8 cellular contexts compared by ENCODE assay signal in the genomic region with DNA sequence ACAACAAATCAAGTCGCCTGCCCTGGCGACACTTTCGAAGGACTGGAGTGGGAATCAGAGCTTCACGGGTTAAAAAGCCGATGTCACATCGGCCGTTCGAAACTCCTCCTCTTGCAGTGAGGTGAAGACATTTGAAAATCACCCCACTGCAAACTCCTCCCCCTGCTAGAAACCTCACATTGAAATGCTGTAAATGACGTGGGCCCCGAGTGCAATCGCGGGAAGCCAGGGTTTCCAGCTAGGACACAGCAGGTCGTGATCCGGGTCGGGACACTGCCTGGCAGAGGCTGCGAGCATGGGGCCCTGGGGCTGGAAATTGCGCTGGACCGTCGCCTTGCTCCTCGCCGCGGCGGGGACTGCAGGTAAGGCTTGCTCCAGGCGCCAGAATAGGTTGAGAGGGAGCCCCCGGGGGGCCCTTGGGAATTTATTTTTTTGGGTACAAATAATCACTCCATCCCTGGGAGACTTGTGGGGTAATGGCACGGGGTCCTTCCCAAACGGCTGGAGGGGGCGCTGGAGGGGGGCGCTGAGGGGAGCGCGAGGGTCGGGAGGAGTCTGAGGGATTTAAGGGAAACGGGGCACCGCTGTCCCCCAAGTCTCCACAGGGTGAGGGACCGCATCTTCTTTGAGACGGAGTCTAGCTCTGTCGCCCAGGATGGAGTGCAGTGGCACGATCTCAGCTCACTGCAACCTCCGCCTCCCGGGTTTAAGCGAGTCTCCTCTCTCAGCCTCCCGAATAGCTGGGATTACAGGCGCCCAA. TPM values are rescaled to one million over a fixed set of nuclear protein-coding genes. Genes with fewer than 3 reads are reported as not detected.
DNase-seq lines count a peak whose midpoint lies in the region; ATAC-seq and TF ChIP-seq lines count a peak whose summit lies in the region.

A gene (plus strand): TSS at position 210 of the 760 bp plus-strand sequence. CDS start 86 bp downstream, at position 296.

- ATAC-seq in GM21717 (IDR thresholded peaks at IDR 0.05; ENCODE audit: unreplicated experiment), result no peak

- DNase-seq in GM03348 (ENCODE audit: low spot score), result peak; percentile 85
- peak; percentile 91 for DNase-seq in LNCaP clone FGC (ENCODE audit: low read depth)
- DNase-seq in activated T-helper 1 cell treated with anti-CD3 and anti-CD28 coated beads, Interleukin-2, amount 50 U/mL, for 16 hours (ENCODE audit: low read depth in 1 of 2, low spot score in 1 of 2), result peak; percentile 32 to 61
- DNase-seq in fibroblast of gingiva (ENCODE audit: low read depth), result peak; percentile 97
- DNase-seq in myocyte (ENCODE audit: low read depth), result peak; percentile 93
- DNase-seq in stimulated activated CD8-positive, alpha-beta memory T cell treated with anti-CD3 and anti-CD28 coated beads, Interleukin-7, amount 100 ng/mL, for 48 hours (ENCODE audit: extremely low read depth in 1 of 2, low read depth in 1 of 2), result peak; percentile 61 to 82

- peak within 1 kb of the TSS; percentile 75 for H3K4me3 ChIP-seq in LNCaP clone FGC (ENCODE audit: low read depth, low read length)

- peak; percentile 99 for TF ChIP-seq POLR2A in Raji (IDR thresholded peaks at IDR 0.05; ENCODE audit: insufficient read depth, low read depth, low read length)

- TF ChIP-seq CTCF in LNCaP clone FGC (IDR thresholded peaks at IDR 0.05; ENCODE audit: control insufficient read depth, extremely low read depth, insufficient read depth), result no peak

RNA-seq across cellular contexts. Expression of the gene that starts here (rescaled TPM):
- 80.0 and 152 TPM in 2 replicates for total RNA-seq in myocyte
- 90.7 TPM for polyA plus RNA-seq in myocyte (2012)

Comparison
In these comparisons a context has a peak if more than half of its experiments do, and no peak if none do; other contexts are left out.
1. DNase-seq: peak in every context shown above with its lines; median percentile 97 in fibroblast of gingiva; 93 in myocyte; 91 in LNCaP clone FGC; 85 in GM03348; 72 in stimulated activated CD8-positive, alpha-beta memory T cell treated with anti-CD3 and anti-CD28 coated beads, Interleukin-7, amount 100 ng/mL, for 48 hours; 46 in activated T-helper 1 cell treated with anti-CD3 and anti-CD28 coated beads, Interleukin-2, amount 50 U/mL, for 16 hours.